Comparison of ENCODE assay signal across 8 cellular contexts in the genomic region with DNA sequence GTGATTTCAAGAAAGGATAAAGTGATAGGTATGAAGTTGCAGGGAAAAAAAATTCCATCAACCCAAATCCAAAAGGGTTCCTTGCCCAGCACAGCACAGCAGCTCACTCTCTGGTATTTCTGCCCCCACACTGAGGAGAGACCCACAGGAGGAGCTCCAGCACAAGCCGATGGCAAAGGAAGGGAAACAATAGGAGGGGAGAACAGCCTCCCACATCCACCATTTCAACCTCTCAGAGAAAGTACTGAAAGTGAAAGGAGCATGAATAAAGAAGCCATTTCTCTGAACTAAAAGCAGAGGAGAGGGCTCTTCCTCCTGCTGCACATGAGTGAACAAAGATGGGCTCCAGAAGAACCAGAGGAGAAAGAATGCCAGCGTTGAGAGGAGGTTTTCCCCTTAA. TPM values are rescaled to one million over a fixed set of nuclear protein-coding genes. Genes with fewer than 3 reads are reported as not detected.
DNase-seq lines count a peak whose midpoint lies in the region; ATAC-seq and TF ChIP-seq lines count a peak whose summit lies in the region.

No MANE protein-coding gene starts in this region.

- no peaks in the 10 kb centered on the region for H3K27me3 ChIP-seq in heart right ventricle

- H3K4me3 ChIP-seq in heart right ventricle, result peak overlapping the region in 5 of 10 donors; percentile 8 to 28 (median 19)

- H3K36me3 ChIP-seq in heart right ventricle, result no peaks in the 10 kb centered on the region

- peak overlapping the region in 3 of 10 donors; percentile 5 to 88 (median 53) for H3K27ac ChIP-seq in heart right ventricle

- H3K9me3 ChIP-seq in heart right ventricle, result no peaks in the 10 kb centered on the region

- H3K27ac Mint-ChIP-seq in activated T-cell treated with anti-CD3 and anti-CD28 coated beads, Interleukin-2, amount 50 U/mL, for 24 hours, result peak overlapping the region; percentile 60
- H3K27ac Mint-ChIP-seq in T-helper 2 cell treated with Interferon-gamma antibody and Interleukin-4, amounts not matched to agents 5 μg/mL and 100 μg/mL, for 36 hours, result peak overlapping the region; percentile 84
- no peak overlapping the region for H3K27ac Mint-ChIP-seq in stimulated activated naive CD8-positive, alpha-beta T cell treated with anti-CD3 and anti-CD28 coated beads, Interleukin-15, Interleukin-2, amounts not matched to agents 100 ng/mL and 50 ng/mL, for 24 hours

- H3K4me3 Mint-ChIP-seq in activated T-cell treated with anti-CD3 and anti-CD28 coated beads, Interleukin-2, amount 50 U/mL, for 24 hours, result peak overlapping the region; percentile 24
- H3K4me3 Mint-ChIP-seq in T-helper 2 cell treated with Interferon-gamma antibody and Interleukin-4, amounts not matched to agents 5 μg/mL and 100 μg/mL, for 36 hours, result peak overlapping the region; percentile 74
- H3K4me3 Mint-ChIP-seq in stimulated activated naive CD8-positive, alpha-beta T cell treated with anti-CD3 and anti-CD28 coated beads, Interleukin-15, Interleukin-2, amounts not matched to agents 100 ng/mL and 50 ng/mL, for 24 hours, result peak overlapping the region; percentile 24

- no peaks in the 10 kb centered on the region for H3K36me3 Mint-ChIP-seq in activated T-cell treated with anti-CD3 and anti-CD28 coated beads, Interleukin-2, amount 50 U/mL, for 24 hours (ENCODE audit: low read depth)
- H3K36me3 Mint-ChIP-seq in T-helper 2 cell treated with Interferon-gamma antibody and Interleukin-4, amounts not matched to agents 5 μg/mL and 100 μg/mL, for 36 hours (ENCODE audit: low read depth), result peaks cover 4% of the 10 kb centered on the region
- no peaks in the 10 kb centered on the region for H3K36me3 Mint-ChIP-seq in stimulated activated naive CD8-positive, alpha-beta T cell treated with anti-CD3 and anti-CD28 coated beads, Interleukin-15, Interleukin-2, amounts not matched to agents 100 ng/mL and 50 ng/mL, for 24 hours (ENCODE audit: low read depth)

- H3K4me1 Mint-ChIP-seq in activated T-cell treated with anti-CD3 and anti-CD28 coated beads, Interleukin-2, amount 50 U/mL, for 24 hours (ENCODE audit: low read depth), result peaks cover 42% of the 10 kb centered on the region
- H3K4me1 Mint-ChIP-seq in T-helper 2 cell treated with Interferon-gamma antibody and Interleukin-4, amounts not matched to agents 5 μg/mL and 100 μg/mL, for 36 hours (ENCODE audit: low read depth), result peaks cover 17% of the 10 kb centered on the region
- peaks cover 49% of the 10 kb centered on the region for H3K4me1 Mint-ChIP-seq in stimulated activated naive CD8-positive, alpha-beta T cell treated with anti-CD3 and anti-CD28 coated beads, Interleukin-15, Interleukin-2, amounts not matched to agents 100 ng/mL and 50 ng/mL, for 24 hours (ENCODE audit: low read depth)

- ATAC-seq in heart right ventricle, result peak in 6 of 8 donors; percentile 30 to 74 (median 64)
- no peak for ATAC-seq in HG02623 (IDR thresholded peaks at IDR 0.05; ENCODE audit: unreplicated experiment)
- ATAC-seq in HG02588 (IDR thresholded peaks at IDR 0.05; ENCODE audit: unreplicated experiment), result no peak
- no peak for ATAC-seq in HG03039 (IDR thresholded peaks at IDR 0.05; ENCODE audit: unreplicated experiment)

- H3K9me3 Mint-ChIP-seq in activated T-cell treated with anti-CD3 and anti-CD28 coated beads, Interleukin-2, amount 50 U/mL, for 24 hours, result no peaks in the 10 kb centered on the region
- H3K9me3 Mint-ChIP-seq in T-helper 2 cell treated with Interferon-gamma antibody and Interleukin-4, amounts not matched to agents 5 μg/mL and 100 μg/mL, for 36 hours, result no peaks in the 10 kb centered on the region
- no peaks in the 10 kb centered on the region for H3K9me3 Mint-ChIP-seq in stimulated activated naive CD8-positive, alpha-beta T cell treated with anti-CD3 and anti-CD28 coated beads, Interleukin-15, Interleukin-2, amounts not matched to agents 100 ng/mL and 50 ng/mL, for 24 hours

- 31 to 32% methylated on average over 2 of the region's 2 CpGs for WGBS in heart right ventricle, 2 donors

- TF ChIP-seq CTCF in heart right ventricle (IDR thresholded peaks at IDR 0.05), result peak in 6 of 9 donors; percentile 21 to 57 (median 38)

- peaks cover 0 to 76% (median 6%) of the 10 kb centered on the region in 9 donors for H3K4me1 ChIP-seq in heart right ventricle

- intact Hi-C loops in heart right ventricle (cut with DNase I), result loop anchor here in 3 of 10 donors (5.0 to 10.0 kb wide), 4 partner anchors 55 to 538 kb away; partner anchors contain the start of genes SMIM15 (in 1 of the 3) and ZSWIM6 (in 1 of the 3)

- DNase-seq in activated T-cell treated with anti-CD3 and anti-CD28 coated beads, Interleukin-2, amount 50 U/mL, for 24 hours, result no peak
- DNase-seq in activated T-cell treated with anti-CD3 and anti-CD28 coated beads for 4 hours (no peak), heart right ventricle (peak in 1 of 2 donors; percentile 20)
- DNase-seq in T-helper 2 cell treated with Interferon-gamma antibody and Interleukin-4, amounts not matched to agents 5 μg/mL and 100 μg/mL, for 36 hours (ENCODE audit: low spot score), result no peak

- no peaks in the 10 kb centered on the region for H3K27me3 Mint-ChIP-seq in activated T-cell treated with anti-CD3 and anti-CD28 coated beads, Interleukin-2, amount 50 U/mL, for 24 hours
- no peaks in the 10 kb centered on the region for H3K27me3 Mint-ChIP-seq in T-helper 2 cell treated with Interferon-gamma antibody and Interleukin-4, amounts not matched to agents 5 μg/mL and 100 μg/mL, for 36 hours (ENCODE audit: low read depth)
- H3K27me3 Mint-ChIP-seq in stimulated activated naive CD8-positive, alpha-beta T cell treated with anti-CD3 and anti-CD28 coated beads, Interleukin-15, Interleukin-2, amounts not matched to agents 100 ng/mL and 50 ng/mL, for 24 hours, result no peaks in the 10 kb centered on the region

RNA-seq across cellular contexts. Expression of gene ZSWIM6, which starts 54.9 kb away (rescaled TPM):
- 10 to 100 TPM in 1 of 10 donors, 1 to 10 TPM in 9; 5.9 to 10.3 (median 7.2) TPM for total RNA-seq in heart right ventricle
- 1 to 10 TPM; 2.1 to 4.6 TPM for polyA plus RNA-seq in heart right ventricle

Comparison
In these comparisons a context has a peak if more than half of its experiments do, and no peak if none do; other contexts are left out.
1. H3K4me3 Mint-ChIP-seq: peak in every context shown above with its lines; median percentile 74 in T-helper 2 cell treated with Interferon-gamma antibody and Interleukin-4, amounts not matched to agents 5 μg/mL and 100 μg/mL, for 36 hours; 24 in activated T-cell treated with anti-CD3 and anti-CD28 coated beads, Interleukin-2, amount 50 U/mL, for 24 hours; 24 in stimulated activated naive CD8-positive, alpha-beta T cell treated with anti-CD3 and anti-CD28 coated beads, Interleukin-15, Interleukin-2, amounts not matched to agents 100 ng/mL and 50 ng/mL, for 24 hours.
2. ATAC-seq: peak in heart right ventricle (6 of 8); none in HG02623 (single experiment), HG02588 (single experiment) and HG03039 (single experiment).